Comparison of ENCODE assay signal across 10 cellular contexts in the genomic region with DNA sequence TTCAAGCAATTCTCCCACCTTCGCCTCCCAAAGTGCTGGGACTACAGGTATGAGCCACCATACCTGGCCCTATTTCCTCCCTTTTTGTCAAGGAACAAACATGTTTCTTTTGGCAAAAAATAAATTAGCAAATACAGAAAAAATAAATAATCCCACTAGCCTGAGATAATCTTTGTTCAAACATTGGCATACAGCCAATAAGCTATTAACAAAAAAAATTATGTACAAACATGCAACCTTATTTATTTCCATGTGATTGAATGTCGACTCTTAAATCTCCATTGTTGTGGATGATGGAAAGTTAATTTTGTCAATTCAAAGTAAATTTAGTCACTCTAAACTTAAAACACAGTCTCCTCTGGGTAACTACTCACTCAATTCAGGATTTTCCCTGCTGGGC. TPM values are rescaled to one million over a fixed set of nuclear protein-coding genes. Genes with fewer than 3 reads are reported as not detected.
"Had no signal": no experiment of that assay in that cellular context is flagged by ENCODE, and none has a peak within 500 bp of the region (broad histone marks: within the 10 kb centered on the region; RNA-seq: fewer than 3 reads in every experiment).

No MANE protein-coding gene starts in this region.

- ATAC-seq: GM23338, HepG2 had no signal

- H3K4me2 ChIP-seq: GM23338, KMS-11 had no signal

- H2AFZ ChIP-seq: GM23338 had no signal

- H3K9ac ChIP-seq: KMS-11 had no signal

- H3K27ac ChIP-seq: HL-60, KMS-11 had no signal

- FAIRE-seq: H1, H54, HepG2 had no signal

- DNase-seq: H9, HCEC 1CT, HFFc6, KBM-7 had no signal

- H3K4me3 ChIP-seq: GM23338 had no signal

RNA-seq across cellular contexts. Expression of gene IL16, which starts 18.3 kb away (rescaled TPM):
- total RNA-seq: GM23338, HepG2, HFFc6 had no signal

RNA-seq across cellular contexts. Expression of gene CFAP161, which starts 44.3 kb away (rescaled TPM):
- total RNA-seq: GM23338, H1, HepG2 had no signal
- polyA plus RNA-seq: HepG2 had no signal
